1 cellular context compared by ENCODE assay signal in genomic region chr1:182170941-182171461, GRCh38.
A peak's percentile ranks its signal among the peaks of the same experiment; 100 is the strongest.
TF ChIP-seq lines count a peak whose summit lies in the region.

No MANE protein-coding gene starts in this region.

TF ChIP-seq in K562, 482 proteins besides CTCF, POLR2A, EP300 and RAD21 (continued from another document):
- TF ChIP-seq ETV5 (CRISPR knock-in tag; IDR thresholded peaks at IDR 0.05; ENCODE audit: low read depth) (0 out of 2 replicates have a peak, but pooled peaks have one; percentile 33), SOX6 (IDR thresholded peaks at IDR 0.05) (peak; percentile 78; the same call in 1 of the 2 replicates), BACH1 (tag; IDR thresholded peaks at IDR 0.05) (0 out of 2 replicates have a peak, but pooled peaks have one; percentile 64), CSDE1 (IDR thresholded peaks at IDR 0.05) (no peak), L3MBTL2 (IDR thresholded peaks at IDR 0.05) (peak; percentile 78), ZNF311 (CRISPR knock-in tag; IDR thresholded peaks at IDR 0.05) (peak; percentile 25; the same call in 1 of the 2 replicates), FOSL1 (tag; conservative IDR thresholded peaks at IDR 0.05) (no peak), TCF3 (CRISPR knock-in tag; IDR thresholded peaks at IDR 0.05) (peak; percentile 63), SMAD4 (CRISPR knock-in tag; conservative IDR thresholded peaks at IDR 0.05) (peak; percentile 52; the same call in 1 of the 2 replicates), CBFA2T3 (IDR thresholded peaks at IDR 0.05) (peak; percentile 32; the same call in 1 of the 2 replicates), DMBX1 (CRISPR knock-in tag; IDR thresholded peaks at IDR 0.05; ENCODE audit: borderline replicate concordance) (no peak; the same call in 1 of the 2 replicates), ZNF584 (CRISPR knock-in tag; IDR thresholded peaks at IDR 0.05; ENCODE audit: low read depth) (peak; percentile 55; the same call in 1 of the 2 replicates)
- TF ChIP-seq, protein P1, sequence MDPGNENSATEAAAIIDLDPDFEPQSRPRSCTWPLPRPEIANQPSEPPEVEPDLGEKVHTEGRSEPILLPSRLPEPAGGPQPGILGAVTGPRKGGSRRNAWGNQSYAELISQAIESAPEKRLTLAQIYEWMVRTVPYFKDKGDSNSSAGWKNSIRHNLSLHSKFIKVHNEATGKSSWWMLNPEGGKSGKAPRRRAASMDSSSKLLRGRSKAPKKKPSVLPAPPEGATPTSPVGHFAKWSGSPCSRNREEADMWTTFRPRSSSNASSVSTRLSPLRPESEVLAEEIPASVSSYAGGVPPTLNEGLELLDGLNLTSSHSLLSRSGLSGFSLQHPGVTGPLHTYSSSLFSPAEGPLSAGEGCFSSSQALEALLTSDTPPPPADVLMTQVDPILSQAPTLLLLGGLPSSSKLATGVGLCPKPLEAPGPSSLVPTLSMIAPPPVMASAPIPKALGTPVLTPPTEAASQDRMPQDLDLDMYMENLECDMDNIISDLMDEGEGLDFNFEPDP (CRISPR knock-in tag; IDR thresholded peaks at IDR 0.05), result no peak
- TF ChIP-seq, protein P2, sequence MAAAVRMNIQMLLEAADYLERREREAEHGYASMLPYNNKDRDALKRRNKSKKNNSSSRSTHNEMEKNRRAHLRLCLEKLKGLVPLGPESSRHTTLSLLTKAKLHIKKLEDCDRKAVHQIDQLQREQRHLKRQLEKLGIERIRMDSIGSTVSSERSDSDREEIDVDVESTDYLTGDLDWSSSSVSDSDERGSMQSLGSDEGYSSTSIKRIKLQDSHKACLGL (CRISPR knock-in tag; IDR thresholded peaks at IDR 0.05; ENCODE audit: borderline replicate concordance, poor library complexity, severe bottlenecking), result no peak
